In genomic region chr13:42497798-42498197, GRCh38 we compare ENCODE assay signal across 9 cellular contexts.
A peak's percentile ranks its signal among the peaks of the same experiment; 100 is the strongest.
DNase-seq lines count a peak whose midpoint lies in the region; ATAC-seq and TF ChIP-seq lines count a peak whose summit lies in the region.
"Had no signal": no experiment of that assay in that cellular context is flagged by ENCODE, and none has a peak within 500 bp of the region (broad histone marks: within the 10 kb centered on the region; RNA-seq: fewer than 3 reads in every experiment).

No MANE protein-coding gene starts in this region.

- peaks cover 33% of the 10 kb centered on the region for H3K4me1 ChIP-seq in ACC112 (ENCODE audit: control insufficient read depth, insufficient read depth, low read length, unreplicated experiment)
- H3K4me1 ChIP-seq in gastrocnemius medialis: no peaks in the 10 kb centered on the region
- no peaks in the 10 kb centered on the region for H3K4me1 ChIP-seq in Peyer's patch
- no peaks in the 10 kb centered on the region for H3K4me1 ChIP-seq in H9 (ENCODE audit: insufficient read depth, low read length)

- H2BK5ac ChIP-seq in H9 (ENCODE audit: insufficient read length, low read length): no peak overlapping the region

- no peak overlapping the region for H3K27ac Mint-ChIP-seq in activated naive CD8-positive, alpha-beta T cell treated with anti-CD3 and anti-CD28 coated beads, Interleukin-2, amount 10 ng/mL, durations not matched to agents 7 days and 5 days
- H3K27ac Mint-ChIP-seq in H9: no peak overlapping the region

- no peak for DNase-seq in activated naive CD8-positive, alpha-beta T cell treated with anti-CD3 and anti-CD28 coated beads, Interleukin-2, amount 10 ng/mL, durations not matched to agents 7 days and 5 days
- DNase-seq in gastrocnemius medialis: no peak
- DNase-seq in Peyer's patch: no peak
- no peak for DNase-seq in GF-D8 (lab: John Stamatoyannopoulos, UW)
- no peak for DNase-seq in H9

- H2BK120ac ChIP-seq in H9 (ENCODE audit: low read depth, low read length, poor library complexity, severe bottlenecking): no peak overlapping the region

- H4K8ac ChIP-seq in H9 (replicated peaks; ENCODE audit: insufficient read length, low read depth, low read length): no peak overlapping the region

- H2AFZ ChIP-seq in ACC112 (ENCODE audit: low read length, unreplicated experiment): no peak overlapping the region
- H2AFZ ChIP-seq in H9 (ENCODE audit: low read length): no peak overlapping the region

- in situ Hi-C loops in gastrocnemius medialis (cut with MboI; ENCODE audit: low sequenced_read_pairs in 4 of 4): no loop called here

- no peak overlapping the region for H3K23ac ChIP-seq in H9 (ENCODE audit: insufficient read length, low read depth, low read length)

- no peak overlapping the region for H3K4ac ChIP-seq in H9 (ENCODE audit: low read depth, low read length)

- H3K56ac ChIP-seq in H9 (ENCODE audit: insufficient read length, low read depth, low read length): no peak overlapping the region

- H3K9me3 ChIP-seq in gastrocnemius medialis (no peaks in the 10 kb centered on the region), Peyer's patch (no peaks in the 10 kb centered on the region), H9 (ENCODE audit: control insufficient read depth, low read depth, low read length) (no peaks in the 10 kb centered on the region)

- no peak overlapping the region for H3T11ph ChIP-seq in H9 (ENCODE audit: low read length)

- no peaks in the 10 kb centered on the region for H3K27me3 Mint-ChIP-seq in activated naive CD8-positive, alpha-beta T cell treated with anti-CD3 and anti-CD28 coated beads, Interleukin-2, amount 10 ng/mL, durations not matched to agents 7 days and 5 days
- H3K27me3 Mint-ChIP-seq in H9 (ENCODE audit: low read depth): no peaks in the 10 kb centered on the region; the same call in 1 of the 2 replicates

- H3K36me3 Mint-ChIP-seq in activated naive CD8-positive, alpha-beta T cell treated with anti-CD3 and anti-CD28 coated beads, Interleukin-2, amount 10 ng/mL, durations not matched to agents 7 days and 5 days: peaks cover 5% of the 10 kb centered on the region
- peaks cover 0 to 7% (median 6%) of the 10 kb centered on the region in 3 experiments; a peak in 4 of 7 replicates for H3K36me3 Mint-ChIP-seq in H9 (ENCODE audit: insufficient read depth in 1 of 3, low read depth in 3 of 3)

- H2BK15ac ChIP-seq in H9 (ENCODE audit: low read depth, low read length): no peak overlapping the region

- H3K4me2 ChIP-seq in H9 (ENCODE audit: insufficient read depth, insufficient read length, low read length): no peak overlapping the region

- H3K18ac ChIP-seq in H9 (ENCODE audit: insufficient read length, low read depth, low read length): no peak overlapping the region

- WGBS in H9 (ENCODE audit: extremely low coverage, insufficient read length, low lambda C conversion rate): no CpG with 5 or more reads among the region's 1 CpG

- POLR2A ChIA-PET in activated naive CD8-positive, alpha-beta T cell treated with anti-CD3 and anti-CD28 coated beads, Interleukin-2, amount 10 ng/mL, durations not matched to agents 7 days and 5 days (lab: Charles Lee): no interaction called here

- no peaks in the 10 kb centered on the region for H3K27me3 ChIP-seq in ACC112 (ENCODE audit: insufficient read depth, low read length)
- no peaks in the 10 kb centered on the region for H3K27me3 ChIP-seq in gastrocnemius medialis
- no peaks in the 10 kb centered on the region for H3K27me3 ChIP-seq in Peyer's patch
- no peaks in the 10 kb centered on the region for H3K27me3 ChIP-seq in H9 (ENCODE audit: insufficient read depth, low read length)

- ATAC-seq in GM19324 (IDR thresholded peaks at IDR 0.05; ENCODE audit: low FRiP score, unreplicated experiment) (peak; percentile 68), HG03159 (IDR thresholded peaks at IDR 0.05; ENCODE audit: unreplicated experiment) (peak; percentile 87), gastrocnemius medialis (no peak)
- ATAC-seq in activated naive CD8-positive, alpha-beta T cell treated with anti-CD3 and anti-CD28 coated beads, Interleukin-2, amount 10 ng/mL, durations not matched to agents 7 days and 5 days (ENCODE audit: low read depth): peak; percentile 76

- no peak overlapping the region for H3K14ac ChIP-seq in H9 (ENCODE audit: insufficient read depth, low read length)

- H3K4me1 Mint-ChIP-seq in activated naive CD8-positive, alpha-beta T cell treated with anti-CD3 and anti-CD28 coated beads, Interleukin-2, amount 10 ng/mL, durations not matched to agents 7 days and 5 days: peaks cover 18% of the 10 kb centered on the region
- H3K4me1 Mint-ChIP-seq in H9: no peaks in the 10 kb centered on the region
- H3K4me1 Mint-ChIP-seq: neural crest cell had no signal

- no peaks in the 10 kb centered on the region for H3K36me3 ChIP-seq in ACC112 (ENCODE audit: insufficient read depth, low read length)
- no peaks in the 10 kb centered on the region for H3K36me3 ChIP-seq in gastrocnemius medialis
- H3K36me3 ChIP-seq in Peyer's patch: no peaks in the 10 kb centered on the region

- no peak overlapping the region for H3K9ac ChIP-seq in H9 (ENCODE audit: extremely low read depth, insufficient read length, low read length)

- H2AK5ac ChIP-seq in H9 (ENCODE audit: insufficient read length, low read length): no peak overlapping the region

- H4K20me1 ChIP-seq in H9 (ENCODE audit: control insufficient read depth, insufficient read depth, insufficient read length): no peaks in the 10 kb centered on the region

- intact Hi-C loops in gastrocnemius medialis (cut with DNase I; ENCODE audit: low total_unique reads): no loop called here

- no peak for TF ChIP-seq CTCF in gastrocnemius medialis (IDR thresholded peaks at IDR 0.05 in 4 of 5, conservative IDR thresholded peaks at IDR 0.05 in 1 of 5)
- TF ChIP-seq CTCF in Peyer's patch (IDR thresholded peaks at IDR 0.05): no peak
- no peak for TF ChIP-seq CTCF in H9 (conservative IDR thresholded peaks at IDR 0.05)

- H3K79me1 ChIP-seq in H9 (ENCODE audit: insufficient read depth, low read depth, low read length, poor library complexity, severe bottlenecking): no peaks in the 10 kb centered on the region

- no peak overlapping the region for H2BK20ac ChIP-seq in H9 (ENCODE audit: low read depth, low read length, poor library complexity, severe bottlenecking)

- H3K4me3 ChIP-seq in ACC112 (ENCODE audit: low read depth, low read length) (no peak overlapping the region), gastrocnemius medialis (no peak overlapping the region), Peyer's patch (no peak overlapping the region)

- H4K5ac ChIP-seq in H9 (ENCODE audit: insufficient read length, low read depth, low read length): no peak overlapping the region

- no peak for TF ChIP-seq POLR2A in gastrocnemius medialis (IDR thresholded peaks at IDR 0.05)
- TF ChIP-seq POLR2A in Peyer's patch (IDR thresholded peaks at IDR 0.05): no peak

- H3K4me3 Mint-ChIP-seq in activated naive CD8-positive, alpha-beta T cell treated with anti-CD3 and anti-CD28 coated beads, Interleukin-2, amount 10 ng/mL, durations not matched to agents 7 days and 5 days: no peak overlapping the region
- H3K4me3 Mint-ChIP-seq in H9: no peak overlapping the region
- H3K4me3 Mint-ChIP-seq: neural crest cell had no signal

- H3K23me2 ChIP-seq in H9 (ENCODE audit: insufficient read length, low read depth, low read length, poor library complexity, severe bottlenecking): no peaks in the 10 kb centered on the region

- H3K79me2 ChIP-seq in ACC112 (ENCODE audit: control insufficient read depth, insufficient read depth, low read length, unreplicated experiment): no peaks in the 10 kb centered on the region
- H3K79me2 ChIP-seq in H9 (ENCODE audit: insufficient read depth, low read length): no peaks in the 10 kb centered on the region

- H2BK12ac ChIP-seq in H9 (ENCODE audit: insufficient read length, low read depth, low read length): no peak overlapping the region

- H3K27ac ChIP-seq in ACC112 (ENCODE audit: low read depth, low read length) (peak overlapping the region; percentile 25), gastrocnemius medialis (no peak overlapping the region), Peyer's patch (no peak overlapping the region), H9 (ENCODE audit: insufficient read length, low read depth, low read length) (no peak overlapping the region)

- H4K91ac ChIP-seq in H9 (ENCODE audit: insufficient read length, low read depth, low read length): no peak overlapping the region

- H3K9me3 Mint-ChIP-seq in activated naive CD8-positive, alpha-beta T cell treated with anti-CD3 and anti-CD28 coated beads, Interleukin-2, amount 10 ng/mL, durations not matched to agents 7 days and 5 days: peaks cover 6% of the 10 kb centered on the region
- peaks cover 0 to 8% of the 10 kb centered on the region in 2 experiments; a peak in 2 of 5 replicates for H3K9me3 Mint-ChIP-seq in H9
- H3K9me3 Mint-ChIP-seq: neural crest cell had no signal

Comparison
In these comparisons a context has a peak if more than half of its experiments do, and no peak if none do; other contexts are left out.
1. ATAC-seq: peak in GM19324 (single experiment), HG03159 (single experiment) and activated naive CD8-positive, alpha-beta T cell treated with anti-CD3 and anti-CD28 coated beads, Interleukin-2, amount 10 ng/mL, durations not matched to agents 7 days and 5 days (single experiment); none in gastrocnemius medialis (0 of 2).